17 cellular contexts compared by ENCODE assay signal in genomic region chr11:46326813-46327416, GRCh38. TPM values are rescaled to one million over a fixed set of nuclear protein-coding genes. Genes with fewer than 3 reads are reported as not detected.
DNase-seq lines count a peak whose midpoint lies in the region; ATAC-seq and TF ChIP-seq lines count a peak whose summit lies in the region.
"Had no signal": no experiment of that assay in that cellular context is flagged by ENCODE, and none has a peak within 500 bp of the region (broad histone marks: within the 10 kb centered on the region; RNA-seq: fewer than 3 reads in every experiment).

No MANE protein-coding gene starts in this region.

- H3K36me3 ChIP-seq in MM.1S (replicated peaks; ENCODE audit: insufficient read depth, low read length) (no peaks in the 10 kb centered on the region), SJCRH30 (no peaks in the 10 kb centered on the region)

- peaks cover 4% of the 10 kb centered on the region for H3K36me3 Mint-ChIP-seq in T-helper 1 cell treated with Interleukin-12 subunit alpha and Interleukin-12 subunit beta and Interleukin-4 antibody, amounts not matched to agents 30 μg/mL and 1 μg/mL, for 36 hours (ENCODE audit: low read depth)
- H3K36me3 Mint-ChIP-seq in chondrocyte (ENCODE audit: low read depth), result peaks cover 9% of the 10 kb centered on the region

- H4K20me1 ChIP-seq in MM.1S (ENCODE audit: insufficient read depth, low read length), result no peaks in the 10 kb centered on the region

- no peak overlapping the region for H2AFZ ChIP-seq in MM.1S (ENCODE audit: low read length)

- no peaks in the 10 kb centered on the region for H3F3A ChIP-seq in MM.1S (ENCODE audit: insufficient read depth, low read length)

- H3K9ac ChIP-seq in MM.1S (ENCODE audit: low read length), result no peak overlapping the region
- H3K9ac ChIP-seq: KMS-11 had no signal

- peaks cover 49% of the 10 kb centered on the region for H3K27me3 Mint-ChIP-seq in T-helper 1 cell treated with Interleukin-12 subunit alpha and Interleukin-12 subunit beta and Interleukin-4 antibody, amounts not matched to agents 30 μg/mL and 1 μg/mL, for 36 hours (ENCODE audit: low read depth)
- peaks cover 11% of the 10 kb centered on the region for H3K27me3 Mint-ChIP-seq in chondrocyte (ENCODE audit: low read depth)
- H3K27me3 Mint-ChIP-seq: CD4-positive, alpha-beta memory T cell had no signal

- H3K9me3 ChIP-seq in MM.1S (replicated peaks; ENCODE audit: insufficient read depth, low read length), result no peaks in the 10 kb centered on the region
- H3K9me3 ChIP-seq in SJCRH30 (replicated peaks), result no peaks in the 10 kb centered on the region

- no peak overlapping the region for H3K4me2 ChIP-seq in MM.1S (ENCODE audit: low read depth, low read length)
- H3K4me2 ChIP-seq: KMS-11 had no signal

- no peak overlapping the region for H3K4me3 Mint-ChIP-seq in T-helper 1 cell treated with Interleukin-12 subunit alpha and Interleukin-12 subunit beta and Interleukin-4 antibody, amounts not matched to agents 30 μg/mL and 1 μg/mL, for 36 hours
- no peak overlapping the region for H3K4me3 Mint-ChIP-seq in chondrocyte (ENCODE audit: unreplicated experiment)
- H3K4me3 Mint-ChIP-seq: CD4-positive, alpha-beta memory T cell had no signal

- H3K27me3 ChIP-seq in MM.1S (replicated peaks; ENCODE audit: insufficient read depth, low read length) (peaks cover 48% of the 10 kb centered on the region), SJCRH30 (no peaks in the 10 kb centered on the region; the same call in 1 of the 2 replicates)

- H3K4me3 ChIP-seq in MM.1S (ENCODE audit: low read length), result no peak overlapping the region
- H3K4me3 ChIP-seq in SJCRH30, result no peak overlapping the region
- H3K4me3 ChIP-seq: SK-N-MC had no signal

- H3K4me1 Mint-ChIP-seq in T-helper 1 cell treated with Interleukin-12 subunit alpha and Interleukin-12 subunit beta and Interleukin-4 antibody, amounts not matched to agents 30 μg/mL and 1 μg/mL, for 36 hours (ENCODE audit: low read depth), result peaks cover 19% of the 10 kb centered on the region
- H3K4me1 Mint-ChIP-seq in chondrocyte (ENCODE audit: low read depth), result peaks cover 26% of the 10 kb centered on the region

- H3K4me1 ChIP-seq in MM.1S (ENCODE audit: low read length) (no peaks in the 10 kb centered on the region), SJCRH30 (peaks cover 15% of the 10 kb centered on the region)

- H3K79me2 ChIP-seq in MM.1S (ENCODE audit: low read length), result no peaks in the 10 kb centered on the region

- H3K9me2 ChIP-seq in MM.1S (replicated peaks; ENCODE audit: insufficient read depth, low read length), result no peaks in the 10 kb centered on the region

- no peaks in the 10 kb centered on the region for H3K9me3 Mint-ChIP-seq in T-helper 1 cell treated with Interleukin-12 subunit alpha and Interleukin-12 subunit beta and Interleukin-4 antibody, amounts not matched to agents 30 μg/mL and 1 μg/mL, for 36 hours
- no peaks in the 10 kb centered on the region for H3K9me3 Mint-ChIP-seq in chondrocyte (ENCODE audit: low read depth)
- H3K9me3 Mint-ChIP-seq: CD4-positive, alpha-beta memory T cell had no signal

- TF ChIP-seq CTCF in chondrocyte (IDR thresholded peaks at IDR 0.05), result no peak
- no peak for TF ChIP-seq CTCF in MM.1S (IDR thresholded peaks at IDR 0.05; ENCODE audit: low read length)

- ATAC-seq in HG02884 (IDR thresholded peaks at IDR 0.05; ENCODE audit: unreplicated experiment), result no peak

- DNase-seq in T-helper 1 cell (no peak), NCI-H2227 treated with DMSO at 0.1 percent for 48 hours (lab: John Stamatoyannopoulos, UW) (peak; percentile 79), chondrocyte (ENCODE audit: low spot score) (no peak), MM.1S (no peak), SJCRH30 (no peak)
- DNase-seq: Calu3; CD4-positive, alpha-beta memory T cell; DMS53; GOT3; NCI-H1694 treated with DMSO at 0.1 percent for 48 hours; NCI-H2107; OCI-M1; Right ventricle myocardium superior had no signal

- H3K27ac Mint-ChIP-seq in T-helper 1 cell treated with Interleukin-12 subunit alpha and Interleukin-12 subunit beta and Interleukin-4 antibody, amounts not matched to agents 30 μg/mL and 1 μg/mL, for 36 hours, result peak overlapping the region; percentile 28
- peak overlapping the region; percentile 8 for H3K27ac Mint-ChIP-seq in chondrocyte (ENCODE audit: unreplicated experiment)

- no peak overlapping the region for H3K27ac ChIP-seq in MM.1S (ENCODE audit: low read length)
- H3K27ac ChIP-seq in SJCRH30, result no peak overlapping the region
- H3K27ac ChIP-seq: KMS-11, SK-N-MC had no signal

RNA-seq across cellular contexts. Expression of gene DGKZ, which starts 20.3 kb away (rescaled TPM):
- 41.9 to 47.4 TPM (median 46.8 TPM) in 3 replicates for total RNA-seq in chondrocyte
- 34.2 and 42.1 TPM in 2 replicates for total RNA-seq in SJCRH30 (2014; rRNA removed; shearing (Covaris generic))

RNA-seq across cellular contexts. Expression of gene CREB3L1, which starts 49.5 kb away (rescaled TPM):
- 83.1 to 192 TPM (median 190 TPM) in 3 replicates for total RNA-seq in chondrocyte
- 0.30 and 0.34 TPM in 2 replicates for total RNA-seq in SJCRH30 (2014; rRNA removed; shearing (Covaris generic))
- total RNA-seq: Calu3; CD4-positive, alpha-beta memory T cell had no signal

RNA-seq across cellular contexts. Expression of gene MDK, which starts 54.6 kb away (rescaled TPM):
- 49.9 to 127 TPM (median 124 TPM) in 3 replicates for total RNA-seq in chondrocyte
- 122 and 142 TPM in 2 replicates for total RNA-seq in SJCRH30 (2014; rRNA removed; shearing (Covaris generic))

Comparison
In these comparisons a context has a peak if more than half of its experiments do, and no peak if none do; other contexts are left out.
1. RNA of gene CREB3L1, which starts 49.5 kb away (total RNA-seq): 83.1 to 192 TPM in chondrocyte; 0.30 to 0.34 TPM in SJCRH30; every median in the first group is over 10 times any median in the second.